In the genomic region with DNA sequence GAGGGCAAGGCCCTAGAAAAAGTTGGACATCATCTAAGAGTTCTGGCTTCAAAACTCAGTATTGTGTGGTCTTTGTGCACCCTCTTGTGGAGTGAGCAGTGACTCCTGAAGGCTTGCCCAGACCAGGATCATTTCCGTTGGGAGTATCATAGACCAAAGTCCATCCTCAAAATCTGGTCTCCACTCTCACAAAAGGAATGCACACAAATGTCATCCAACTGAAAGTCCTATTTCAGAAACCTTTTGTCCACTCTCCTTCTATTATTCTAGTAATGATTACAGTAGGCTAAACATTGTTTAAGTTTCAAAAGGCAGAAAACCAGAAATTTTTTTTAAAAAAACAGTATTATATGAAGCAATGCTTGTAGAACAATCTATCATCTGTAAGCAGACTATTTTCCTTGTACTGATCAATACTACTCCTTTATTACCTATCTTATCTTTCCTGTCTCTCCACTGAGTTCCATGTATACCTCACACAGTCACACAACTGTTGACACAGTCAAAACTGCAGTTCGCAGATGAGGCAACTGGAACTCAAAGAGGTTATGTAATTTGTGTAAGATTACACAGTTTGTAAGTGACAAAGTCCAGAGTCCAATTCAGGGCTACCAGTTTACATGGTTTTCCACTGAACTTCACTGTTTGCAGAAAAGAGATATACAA, we compare ENCODE assay signal across 10 cellular contexts. TPM values are rescaled to one million over a fixed set of nuclear protein-coding genes. Genes with fewer than 3 reads are reported as not detected.
DNase-seq lines count a peak whose midpoint lies in the region; ATAC-seq, FAIRE-seq and TF ChIP-seq lines count a peak whose summit lies in the region.
"Had no signal": no experiment of that assay in that cellular context is flagged by ENCODE, and none has a peak within 500 bp of the region (broad histone marks: within the 10 kb centered on the region; RNA-seq: fewer than 3 reads in every experiment).

No MANE protein-coding gene starts in this region.

- H3K36me3 Mint-ChIP-seq in activated CD8-positive, alpha-beta T cell treated with anti-CD3 and anti-CD28 coated beads for 36 hours (ENCODE audit: low read depth): peaks cover 1% of the 10 kb centered on the region
- no peaks in the 10 kb centered on the region for H3K36me3 Mint-ChIP-seq in activated CD8-positive, alpha-beta T cell treated with anti-CD3 and anti-CD28 coated beads, Interleukin-2, amount 10 ng/mL, durations not matched to agents 7 days and 5 days (ENCODE audit: low read depth)
- H3K36me3 Mint-ChIP-seq in CD14-positive monocyte: no peaks in the 10 kb centered on the region

- CTCF ChIA-PET in activated CD8-positive, alpha-beta T cell treated with anti-CD3 and anti-CD28 coated beads for 36 hours (lab: Charles Lee): interaction anchor here (0.8 to 1.1 kb wide), 2 partner anchors 231 to 500 kb away, joined by 4 to 5 read pairs; no protein-coding TSS in a partner anchor
- CTCF ChIA-PET in activated CD8-positive, alpha-beta T cell treated with anti-CD3 and anti-CD28 coated beads, Interleukin-2, amount 10 ng/mL, durations not matched to agents 7 days and 5 days (lab: Charles Lee): no interaction called here

- FAIRE-seq in GM12892 (lab: Jason Lieb, UNC): no peak
- FAIRE-seq: G401.6 had no signal

- H3K4me3 Mint-ChIP-seq in activated CD8-positive, alpha-beta T cell treated with anti-CD3 and anti-CD28 coated beads for 36 hours: no peak overlapping the region
- no peak overlapping the region for H3K4me3 Mint-ChIP-seq in activated CD8-positive, alpha-beta T cell treated with anti-CD3 and anti-CD28 coated beads, Interleukin-2, amount 10 ng/mL, durations not matched to agents 7 days and 5 days
- H3K4me3 Mint-ChIP-seq in CD14-positive monocyte: no peak overlapping the region
- H3K4me3 Mint-ChIP-seq: activated naive CD4-positive, alpha-beta T cell treated with anti-CD3 and anti-CD28 coated beads, Interleukin-2, amount 50 U/mL, for 24 hours had no signal

- DNase-seq in activated CD8-positive, alpha-beta T cell treated with anti-CD3 and anti-CD28 coated beads for 36 hours: peak; percentile 9
- DNase-seq in activated CD8-positive, alpha-beta T cell treated with anti-CD3 and anti-CD28 coated beads, Interleukin-2, amount 10 ng/mL, durations not matched to agents 7 days and 5 days: no peak
- DNase-seq in NCI-H2227 (lab: John Stamatoyannopoulos, UW; ENCODE audit: unreplicated experiment): peak; percentile 72
- peak; percentile 63 for DNase-seq in cerebellar cortex (ENCODE audit: low spot score)
- DNase-seq in lung microvascular endothelial cell (ENCODE audit: low read depth in 2 of 2): peak; percentile 67
- no peak for DNase-seq in GM12892 (ENCODE audit: insufficient read length)
- no peak for DNase-seq in CD14-positive monocyte (ENCODE audit: low spot score)
- no peak for DNase-seq in NK-92 (lab: John Stamatoyannopoulos, UW; ENCODE audit: unreplicated experiment)

- H3K9me3 Mint-ChIP-seq in activated CD8-positive, alpha-beta T cell treated with anti-CD3 and anti-CD28 coated beads for 36 hours: peaks cover 4% of the 10 kb centered on the region
- no peaks in the 10 kb centered on the region for H3K9me3 Mint-ChIP-seq in activated CD8-positive, alpha-beta T cell treated with anti-CD3 and anti-CD28 coated beads, Interleukin-2, amount 10 ng/mL, durations not matched to agents 7 days and 5 days (ENCODE audit: insufficient read depth)
- H3K9me3 Mint-ChIP-seq in CD14-positive monocyte: peaks cover 0 to 11% (median 2%) of the 10 kb centered on the region in 7 donors
- H3K9me3 Mint-ChIP-seq: activated naive CD4-positive, alpha-beta T cell treated with anti-CD3 and anti-CD28 coated beads, Interleukin-2, amount 50 U/mL, for 24 hours had no signal

- POLR2A ChIA-PET in activated CD8-positive, alpha-beta T cell treated with anti-CD3 and anti-CD28 coated beads for 36 hours (lab: Charles Lee): no interaction called here
- POLR2A ChIA-PET in activated CD8-positive, alpha-beta T cell treated with anti-CD3 and anti-CD28 coated beads, Interleukin-2, amount 10 ng/mL, durations not matched to agents 7 days and 5 days (lab: Charles Lee): no interaction called here

- H3K27me3 Mint-ChIP-seq in activated CD8-positive, alpha-beta T cell treated with anti-CD3 and anti-CD28 coated beads for 36 hours: peaks cover 2% of the 10 kb centered on the region
- H3K27me3 Mint-ChIP-seq in activated CD8-positive, alpha-beta T cell treated with anti-CD3 and anti-CD28 coated beads, Interleukin-2, amount 10 ng/mL, durations not matched to agents 7 days and 5 days (ENCODE audit: low read depth): peaks cover 6% of the 10 kb centered on the region
- H3K27me3 Mint-ChIP-seq in CD14-positive monocyte (ENCODE audit: low read depth in 3 of 3): peaks cover 1 to 4% (median 2%) of the 10 kb centered on the region in 3 donors

- ATAC-seq in activated CD8-positive, alpha-beta T cell treated with anti-CD3 and anti-CD28 coated beads for 36 hours: no peak
- no peak for ATAC-seq in activated CD8-positive, alpha-beta T cell treated with anti-CD3 and anti-CD28 coated beads, Interleukin-2, amount 10 ng/mL, durations not matched to agents 7 days and 5 days

- no peak for TF ChIP-seq POLR2A in GM12892 (IDR thresholded peaks at IDR 0.05; ENCODE audit: low read depth, low read length)

- no peak overlapping the region for H3K27ac Mint-ChIP-seq in activated CD8-positive, alpha-beta T cell treated with anti-CD3 and anti-CD28 coated beads for 36 hours
- H3K27ac Mint-ChIP-seq in activated CD8-positive, alpha-beta T cell treated with anti-CD3 and anti-CD28 coated beads, Interleukin-2, amount 10 ng/mL, durations not matched to agents 7 days and 5 days: no peak overlapping the region
- no peak overlapping the region for H3K27ac Mint-ChIP-seq in CD14-positive monocyte
- H3K27ac Mint-ChIP-seq: activated naive CD4-positive, alpha-beta T cell treated with anti-CD3 and anti-CD28 coated beads, Interleukin-2, amount 50 U/mL, for 24 hours had no signal

- no peak for TF ChIP-seq CTCF in activated CD8-positive, alpha-beta T cell treated with anti-CD3 and anti-CD28 coated beads for 36 hours (IDR thresholded peaks at IDR 0.05)
- TF ChIP-seq CTCF in CD14-positive monocyte (IDR thresholded peaks at IDR 0.05): no peak

- intact Hi-C loops in activated CD8-positive, alpha-beta T cell treated with anti-CD3 and anti-CD28 coated beads for 36 hours (cut with micrococcal nuclease): no loop called here
- intact Hi-C loops in CD14-positive monocyte (cut with micrococcal nuclease): no loop called here

- no peaks in the 10 kb centered on the region for H3K4me1 Mint-ChIP-seq in activated CD8-positive, alpha-beta T cell treated with anti-CD3 and anti-CD28 coated beads for 36 hours (ENCODE audit: low read depth)
- H3K4me1 Mint-ChIP-seq in activated CD8-positive, alpha-beta T cell treated with anti-CD3 and anti-CD28 coated beads, Interleukin-2, amount 10 ng/mL, durations not matched to agents 7 days and 5 days (ENCODE audit: low read depth): no peaks in the 10 kb centered on the region
- no peaks in the 10 kb centered on the region for H3K4me1 Mint-ChIP-seq in CD14-positive monocyte
- H3K4me1 Mint-ChIP-seq: activated naive CD4-positive, alpha-beta T cell treated with anti-CD3 and anti-CD28 coated beads, Interleukin-2, amount 50 U/mL, for 24 hours had no signal

RNA-seq across cellular contexts. Expression of gene COX16, which starts 41.4 kb away (rescaled TPM):
- total RNA-seq in activated CD8-positive, alpha-beta T cell treated with anti-CD3 and anti-CD28 coated beads for 36 hours: 10 to 100 TPM; 51.4 to 54.3 TPM
- 10 to 100 TPM; 46.0 to 48.7 TPM for total RNA-seq in activated CD8-positive, alpha-beta T cell treated with anti-CD3 and anti-CD28 coated beads, Interleukin-2, amount 10 ng/mL, durations not matched to agents 7 days and 5 days
- 40.3 and 41.1 TPM in 2 replicates for total RNA-seq in lung microvascular endothelial cell
- polyA plus RNA-seq in GM12892 (2012; ENCODE audit: missing spikeins): 57.2 TPM
- 10 to 100 TPM; 47.7 to 48.0 TPM for polyA plus RNA-seq in CD14-positive monocyte

Comparison
In these comparisons a context has a peak if more than half of its experiments do, and no peak if none do; other contexts are left out.
1. DNase-seq: peak in activated CD8-positive, alpha-beta T cell treated with anti-CD3 and anti-CD28 coated beads for 36 hours (single experiment), NCI-H2227 (single experiment), cerebellar cortex (single experiment) and lung microvascular endothelial cell (2 of 2); none in activated CD8-positive, alpha-beta T cell treated with anti-CD3 and anti-CD28 coated beads, Interleukin-2, amount 10 ng/mL, durations not matched to agents 7 days and 5 days (single experiment), GM12892 (single experiment), CD14-positive monocyte (single experiment) and NK-92 (single experiment).